9 cellular contexts compared by ENCODE assay signal in the genomic region with DNA sequence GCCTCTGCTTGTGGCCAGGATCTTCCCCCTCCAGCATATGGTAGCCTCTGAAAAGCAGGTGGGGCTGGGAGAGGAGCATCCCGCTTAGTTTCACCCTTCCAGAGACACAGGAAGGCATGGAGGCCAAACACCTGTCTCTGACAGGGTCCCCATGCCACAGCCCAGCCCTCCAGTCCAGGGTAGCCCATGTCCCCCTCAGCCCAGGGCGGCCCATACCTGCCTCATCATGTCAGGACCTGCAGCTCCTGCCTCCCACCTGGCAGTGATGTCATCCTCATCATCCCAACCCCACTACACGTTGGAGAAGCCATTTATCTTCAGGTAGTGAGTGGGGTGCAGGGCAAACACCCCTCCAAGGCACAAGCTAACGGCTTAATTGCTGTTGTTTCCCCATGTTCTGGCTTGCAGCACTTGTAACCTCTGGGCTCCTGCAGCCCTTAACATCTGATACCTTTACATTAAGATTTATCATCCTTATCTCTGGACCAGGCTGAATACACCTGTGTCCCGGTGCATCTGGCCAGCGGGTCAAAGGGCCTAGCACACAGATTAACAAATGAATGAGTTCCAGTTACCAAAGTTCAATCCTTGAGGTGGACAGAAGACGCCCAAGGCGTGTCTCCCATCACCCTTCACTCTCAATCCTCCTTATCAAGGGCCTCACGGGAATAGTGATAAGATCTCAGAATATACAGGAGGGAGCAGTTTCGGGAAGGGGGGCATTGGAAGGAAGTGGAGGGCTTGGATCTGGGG. TPM values are rescaled to one million over a fixed set of nuclear protein-coding genes. Genes with fewer than 3 reads are reported as not detected.
DNase-seq lines count a peak whose midpoint lies in the region; ATAC-seq, FAIRE-seq and TF ChIP-seq lines count a peak whose summit lies in the region.
"Had no signal": no experiment of that assay in that cellular context is flagged by ENCODE, and none has a peak within 500 bp of the region (broad histone marks: within the 10 kb centered on the region; RNA-seq: fewer than 3 reads in every experiment).

No MANE protein-coding gene starts in this region.

- ATAC-seq in gastrocnemius medialis (no peak), GM18868 (IDR thresholded peaks at IDR 0.05; ENCODE audit: unreplicated experiment) (no peak), GM21786 (IDR thresholded peaks at IDR 0.05; ENCODE audit: unreplicated experiment) (no peak), HG02623 (IDR thresholded peaks at IDR 0.05; ENCODE audit: unreplicated experiment) (no peak)

- peaks cover 0 to 8% of the 10 kb centered on the region in 2 donors for H3K36me3 ChIP-seq in gastrocnemius medialis

- peaks cover 0 to 6% (median 0%) of the 10 kb centered on the region in 3 donors for H3K9me3 ChIP-seq in gastrocnemius medialis

- DNase-seq in GM12891 (ENCODE audit: insufficient read length, low spot score) (no peak), SK-N-DZ (ENCODE audit: low spot score) (peak; percentile 6), fibroblast of mammary gland (ENCODE audit: low read depth) (no peak), gastrocnemius medialis (no peak), iPS-NIHi7 (ENCODE audit: extremely low spot score) (no peak)

- peaks cover 8 to 14% of the 10 kb centered on the region in 2 donors for H3K4me1 ChIP-seq in gastrocnemius medialis

- peaks cover 0 to 3% (median under 1%) of the 10 kb centered on the region in 3 donors for H3K27me3 ChIP-seq in gastrocnemius medialis

- intact Hi-C loops in gastrocnemius medialis (cut with DNase I; ENCODE audit: low total_unique reads): loop anchor here (10.0 kb wide), 1 partner anchor 411 kb away; a partner anchor contains a TSS

- H3K27ac ChIP-seq in gastrocnemius medialis: no peak overlapping the region

- FAIRE-seq in GM12891 (lab: Jason Lieb, UNC): peak; percentile 16

- TF ChIP-seq CTCF in fibroblast of mammary gland (conservative IDR thresholded peaks at IDR 0.05; ENCODE audit: control insufficient read depth, insufficient read depth, low read depth, low read length): no peak
- no peak for TF ChIP-seq CTCF in gastrocnemius medialis (IDR thresholded peaks at IDR 0.05 in 4 of 5, conservative IDR thresholded peaks at IDR 0.05 in 1 of 5)

- in situ Hi-C loops in gastrocnemius medialis (cut with MboI; ENCODE audit: low sequenced_read_pairs in 4 of 4): loop anchor here in 1 of 4 donors (25.0 kb wide), 1 partner anchor 481 kb away; a partner anchor contains a TSS

- H3K4me3 ChIP-seq in fibroblast of mammary gland (ENCODE audit: control insufficient read depth, low read depth, low read length) (peak overlapping the region; percentile 72), gastrocnemius medialis (peak overlapping the region; percentile 66 to 80 (median 73))

- no peak for TF ChIP-seq POLR2A in GM12891 (IDR thresholded peaks at IDR 0.05; ENCODE audit: low read depth, low read length)
- no peak for TF ChIP-seq POLR2A in gastrocnemius medialis (IDR thresholded peaks at IDR 0.05)

TF ChIP-seq in GM12891, 5 proteins besides CTCF, POLR2A, EP300 and RAD21:
- TF ChIP-seq POLR2AphosphoS5 (IDR thresholded peaks at IDR 0.05; ENCODE audit: low read depth, low read length): no peak
- no peak for TF ChIP-seq POU2F2 (IDR thresholded peaks at IDR 0.05; ENCODE audit: low read depth, low read length)
- TF ChIP-seq PAX5 (IDR thresholded peaks at IDR 0.05; ENCODE audit: insufficient read depth, low read length, severe bottlenecking): no peak

RNA-seq across cellular contexts. Expression of a gene that starts 22.2 kb away (rescaled TPM):
- polyA plus RNA-seq in GM12891 (2012; ENCODE audit: low read depth, missing spikeins): 7.1 TPM
- 2.9 and 5.4 TPM in 2 replicates for polyA plus RNA-seq in SK-N-DZ (2014; cell fraction: cytosol; rRNA removed)
- polyA plus RNA-seq in SK-N-DZ (2014; cell fraction: nucleus; rRNA removed): 3.5 and 5.9 TPM in 2 replicates
- total RNA-seq in gastrocnemius medialis: 1 to 10 TPM; 2.1 to 5.0 (median 2.6) TPM

RNA-seq across cellular contexts. Expression of a gene that starts 36.9 kb away (rescaled TPM):
- polyA plus RNA-seq in GM12891 (2012; ENCODE audit: low read depth, missing spikeins): not detected
- polyA plus RNA-seq in SK-N-DZ (2014; cell fraction: cytosol; rRNA removed): not detected in 2 replicates
- not detected in 2 replicates for polyA plus RNA-seq in SK-N-DZ (2014; cell fraction: nucleus; rRNA removed)
- total RNA-seq in gastrocnemius medialis: 1 to 10 TPM in 1 of 4 donors, under 1 TPM in 1, not detected in 2; 0.18 to 1.0 TPM
- total RNA-seq: LHCN-M2 had no signal

RNA-seq across cellular contexts. Expression of a gene that starts 53.3 kb away (rescaled TPM):
- polyA plus RNA-seq in GM12891 (2012; ENCODE audit: low read depth, missing spikeins): not detected
- not detected in 2 replicates for polyA plus RNA-seq in SK-N-DZ (2014; cell fraction: cytosol; rRNA removed)
- not detected in 2 replicates for polyA plus RNA-seq in SK-N-DZ (2014; cell fraction: nucleus; rRNA removed)
- 1 to 10 TPM in 1 of 4 donors, under 1 TPM in 2, not detected in 1; 0.83 to 2.2 (median 0.98) TPM for total RNA-seq in gastrocnemius medialis
- total RNA-seq: LHCN-M2 had no signal
